Comparison of ENCODE assay signal across 6 cellular contexts in genomic region chr11:65118915-65119669, GRCh38. TPM values are rescaled to one million over a fixed set of nuclear protein-coding genes. Genes with fewer than 3 reads are reported as not detected.
A peak's percentile ranks its signal among the peaks of the same experiment; 100 is the strongest.
DNase-seq lines count a peak whose midpoint lies in the region; ATAC-seq and TF ChIP-seq lines count a peak whose summit lies in the region.
"Not testable (repeated sequence)": the region's sequence is repeated elsewhere in the genome, so short reads cannot be mapped to it uniquely, and the experiment has no call there.

No MANE protein-coding gene starts in this region.

- H3K27ac ChIP-seq in CD8-positive, alpha-beta memory T cell (ENCODE audit: low read depth, low read length) = peak overlapping the region; percentile 1
- peak overlapping the region in 1 of 4 donors; percentile 93 for H3K27ac ChIP-seq in Peyer's patch

- CTCF ChIA-PET in CD8-positive, alpha-beta memory T cell (lab: Charles Lee) = interaction anchor here (0.8 to 3.7 kb wide), 6 partner anchors 8 to 105 kb away, joined by 3 to 43 read pairs (median 4); partner anchors contain the start of genes ARL2 and TM7SF2

- peaks cover 4 to 67% (median 7%) of the 10 kb centered on the region in 3 donors for H3K36me3 Mint-ChIP-seq in CD8-positive, alpha-beta memory T cell
- peaks cover 62% of the 10 kb centered on the region for H3K36me3 Mint-ChIP-seq in activated T-helper 17 cell treated with anti-CD3 and anti-CD28 coated beads, Interleukin-2, amount 50 U/mL, for 72 hours (ENCODE audit: low read depth)
- peaks cover 77% of the 10 kb centered on the region for H3K36me3 Mint-ChIP-seq in effector memory CD8-positive, alpha-beta T cell (ENCODE audit: insufficient read depth)
- H3K36me3 Mint-ChIP-seq in mesothelial cell of epicardium = peaks cover 10% of the 10 kb centered on the region
- H3K36me3 Mint-ChIP-seq in stimulated activated memory B cell treated with anti-CD40 and anti-IgM and Interleukin-4, amounts not matched to agents 10 μg/mL and 1 μg/mL and 100 μg/mL, for 72 hours = peaks cover 42% of the 10 kb centered on the region

- H3K27ac Mint-ChIP-seq in CD8-positive, alpha-beta memory T cell = peak overlapping the region; percentile 56 to 99 (median 96)
- peak overlapping the region; percentile 58 for H3K27ac Mint-ChIP-seq in activated T-helper 17 cell treated with anti-CD3 and anti-CD28 coated beads, Interleukin-2, amount 50 U/mL, for 72 hours
- H3K27ac Mint-ChIP-seq in effector memory CD8-positive, alpha-beta T cell = peak overlapping the region; percentile 86 to 97
- H3K27ac Mint-ChIP-seq in mesothelial cell of epicardium = peak overlapping the region; percentile 96
- H3K27ac Mint-ChIP-seq in stimulated activated memory B cell treated with anti-CD40 and anti-IgM and Interleukin-4, amounts not matched to agents 10 μg/mL and 1 μg/mL and 100 μg/mL, for 72 hours = peak overlapping the region; percentile 100

- H3K4me1 ChIP-seq in CD8-positive, alpha-beta memory T cell (ENCODE audit: insufficient read depth, low read length) = peaks cover 38% of the 10 kb centered on the region
- H3K4me1 ChIP-seq in Peyer's patch = peaks cover 3 to 46% (median 24%) of the 10 kb centered on the region in 4 donors

- peaks cover 31% of the 10 kb centered on the region for H3K36me3 ChIP-seq in CD8-positive, alpha-beta memory T cell (ENCODE audit: insufficient read depth, low read length)
- H3K36me3 ChIP-seq in Peyer's patch = peaks cover 0 to 24% (median 0%) of the 10 kb centered on the region in 3 donors

- not testable (repeated sequence) for H3K27me3 ChIP-seq in CD8-positive, alpha-beta memory T cell (ENCODE audit: insufficient read depth, low read length, poor library complexity, severe bottlenecking); Peyer's patch

- peaks cover 36 to 75% (median 43%) of the 10 kb centered on the region in 3 donors for H3K4me1 Mint-ChIP-seq in CD8-positive, alpha-beta memory T cell
- H3K4me1 Mint-ChIP-seq in activated T-helper 17 cell treated with anti-CD3 and anti-CD28 coated beads, Interleukin-2, amount 50 U/mL, for 72 hours = peaks cover 23% of the 10 kb centered on the region
- peaks cover 29 to 41% of the 10 kb centered on the region in 2 donors for H3K4me1 Mint-ChIP-seq in effector memory CD8-positive, alpha-beta T cell (ENCODE audit: low read depth in 2 of 2)
- H3K4me1 Mint-ChIP-seq in mesothelial cell of epicardium = peaks cover 32% of the 10 kb centered on the region
- H3K4me1 Mint-ChIP-seq in stimulated activated memory B cell treated with anti-CD40 and anti-IgM and Interleukin-4, amounts not matched to agents 10 μg/mL and 1 μg/mL and 100 μg/mL, for 72 hours = peaks cover 72% of the 10 kb centered on the region

- not testable (repeated sequence) for H3K4me3 ChIP-seq in CD8-positive, alpha-beta memory T cell (ENCODE audit: low read length); Peyer's patch

- TF ChIP-seq CTCF in Peyer's patch (IDR thresholded peaks at IDR 0.05); mesothelial cell of epicardium (IDR thresholded peaks at IDR 0.05; ENCODE audit: unreplicated experiment): not testable (repeated sequence)

- not testable (repeated sequence) for DNase-seq in CD8-positive, alpha-beta memory T cell; effector memory CD8-positive, alpha-beta T cell; mesothelial cell of epicardium (ENCODE audit: low spot score in 2 of 2, unreplicated experiment in 2 of 2)
- peak in 2 of 3 donors; percentile 19 to 32 for DNase-seq in Peyer's patch

- POLR2A ChIA-PET in CD8-positive, alpha-beta memory T cell (lab: Charles Lee) = interaction anchor here (0.7 kb wide), 1 partner anchor 232 kb away, joined by 3 read pairs; no protein-coding TSS in a partner anchor

- H3K9me3 ChIP-seq in CD8-positive, alpha-beta memory T cell (ENCODE audit: low read length); Peyer's patch: not testable (repeated sequence)

- peak overlapping the region in 2 of 7 donors; percentile 76 to 96 for H3K4me3 Mint-ChIP-seq in CD8-positive, alpha-beta memory T cell
- H3K4me3 Mint-ChIP-seq in activated T-helper 17 cell treated with anti-CD3 and anti-CD28 coated beads, Interleukin-2, amount 50 U/mL, for 72 hours = peak overlapping the region; percentile 99
- H3K4me3 Mint-ChIP-seq in effector memory CD8-positive, alpha-beta T cell = peak overlapping the region in 1 of 2 donors; percentile 25
- peak overlapping the region; percentile 32 for H3K4me3 Mint-ChIP-seq in mesothelial cell of epicardium
- peak overlapping the region; percentile 19 for H3K4me3 Mint-ChIP-seq in stimulated activated memory B cell treated with anti-CD40 and anti-IgM and Interleukin-4, amounts not matched to agents 10 μg/mL and 1 μg/mL and 100 μg/mL, for 72 hours

- H3K9me3 Mint-ChIP-seq in CD8-positive, alpha-beta memory T cell; activated T-helper 17 cell treated with anti-CD3 and anti-CD28 coated beads, Interleukin-2, amount 50 U/mL, for 72 hours; effector memory CD8-positive, alpha-beta T cell; mesothelial cell of epicardium; stimulated activated memory B cell treated with anti-CD40 and anti-IgM and Interleukin-4, amounts not matched to agents 10 μg/mL and 1 μg/mL and 100 μg/mL, for 72 hours: not testable (repeated sequence)

- not testable (repeated sequence) for TF ChIP-seq POLR2A in Peyer's patch (IDR thresholded peaks at IDR 0.05)

- ATAC-seq in activated T-helper 17 cell treated with anti-CD3 and anti-CD28 coated beads, Interleukin-2, amount 50 U/mL, for 72 hours (replicated peaks); effector memory CD8-positive, alpha-beta T cell (replicated peaks); stimulated activated memory B cell treated with anti-CD40 and anti-IgM and Interleukin-4, amounts not matched to agents 10 μg/mL and 1 μg/mL and 100 μg/mL, for 72 hours: not testable (repeated sequence)

- H3K27me3 Mint-ChIP-seq in CD8-positive, alpha-beta memory T cell; activated T-helper 17 cell treated with anti-CD3 and anti-CD28 coated beads, Interleukin-2, amount 50 U/mL, for 72 hours; effector memory CD8-positive, alpha-beta T cell; mesothelial cell of epicardium (ENCODE audit: low read depth); stimulated activated memory B cell treated with anti-CD40 and anti-IgM and Interleukin-4, amounts not matched to agents 10 μg/mL and 1 μg/mL and 100 μg/mL, for 72 hours: not testable (repeated sequence)

RNA-seq across cellular contexts. Expression of gene ZNHIT2, which starts 1.6 kb away (rescaled TPM):
- total RNA-seq in CD8-positive, alpha-beta memory T cell = 10 to 100 TPM; 15.2 to 20.1 TPM
- polyA plus RNA-seq in CD8-positive, alpha-beta memory T cell = 19.8 TPM
- total RNA-seq in Peyer's patch = 10 to 100 TPM in 3 of 4 donors, 1 to 10 TPM in 1; 8.7 to 20.6 (median 13.8) TPM
- 10 to 100 TPM in 1 of 2 donors, 1 to 10 TPM in 1; 6.3 to 10.0 TPM for total RNA-seq in activated T-helper 17 cell treated with anti-CD3 and anti-CD28 coated beads, Interleukin-2, amount 50 U/mL, for 72 hours
- total RNA-seq in mesothelial cell of epicardium = 6.7 to 7.5 TPM (median 7.3 TPM) in 3 replicates

RNA-seq across cellular contexts. Expression of gene FAU, which starts 2.8 kb away (rescaled TPM):
- total RNA-seq in CD8-positive, alpha-beta memory T cell = 1,000 to 10,000 TPM; 1,054 to 1,073 TPM
- polyA plus RNA-seq in CD8-positive, alpha-beta memory T cell = 904 TPM
- 100 to 1,000 TPM; 412 to 714 (median 579) TPM for total RNA-seq in Peyer's patch
- total RNA-seq in activated T-helper 17 cell treated with anti-CD3 and anti-CD28 coated beads, Interleukin-2, amount 50 U/mL, for 72 hours = 100 to 1,000 TPM; 929 to 948 TPM
- total RNA-seq in mesothelial cell of epicardium = 710 to 765 TPM (median 760 TPM) in 3 replicates

RNA-seq across cellular contexts. Expression of gene MRPL49, which starts 3.0 kb away (rescaled TPM):
- total RNA-seq in CD8-positive, alpha-beta memory T cell = 100 to 1,000 TPM; 117 to 118 TPM
- polyA plus RNA-seq in CD8-positive, alpha-beta memory T cell = 81.5 TPM
- total RNA-seq in Peyer's patch = 10 to 100 TPM; 36.2 to 50.3 (median 45.7) TPM
- total RNA-seq in activated T-helper 17 cell treated with anti-CD3 and anti-CD28 coated beads, Interleukin-2, amount 50 U/mL, for 72 hours = 10 to 100 TPM; 61.7 to 87.7 TPM
- total RNA-seq in mesothelial cell of epicardium = 41.3 to 45.3 TPM (median 43.8 TPM) in 3 replicates

RNA-seq across cellular contexts. Expression of gene TM7SF2, which starts 7.4 kb away (rescaled TPM):
- 10 to 100 TPM; 17.8 to 17.9 TPM for total RNA-seq in CD8-positive, alpha-beta memory T cell
- polyA plus RNA-seq in CD8-positive, alpha-beta memory T cell = 11.1 TPM
- total RNA-seq in Peyer's patch (10 to 100 TPM; 19.8 to 78.1 (median 58.5) TPM), mesothelial cell of epicardium (73.4 to 75.6 TPM (median 74.2 TPM) in 3 replicates)
- 10 to 100 TPM; 19.7 to 20.1 TPM for total RNA-seq in activated T-helper 17 cell treated with anti-CD3 and anti-CD28 coated beads, Interleukin-2, amount 50 U/mL, for 72 hours

RNA-seq across cellular contexts. Expression of gene SYVN1, which starts 15.2 kb away (rescaled TPM):
- total RNA-seq in CD8-positive, alpha-beta memory T cell = 10 to 100 TPM; 35.1 to 39.7 TPM
- 19.6 TPM for polyA plus RNA-seq in CD8-positive, alpha-beta memory T cell
- 10 to 100 TPM; 37.1 to 61.9 (median 51.6) TPM for total RNA-seq in Peyer's patch
- 10 to 100 TPM; 28.9 to 30.8 TPM for total RNA-seq in activated T-helper 17 cell treated with anti-CD3 and anti-CD28 coated beads, Interleukin-2, amount 50 U/mL, for 72 hours
- 45.4 to 52.6 TPM (median 47.8 TPM) in 3 replicates for total RNA-seq in mesothelial cell of epicardium
